29 cellular contexts compared by ENCODE assay signal in genomic region chr1:30268923-30269666, GRCh38.
"Had no signal": no experiment of that assay in that cellular context is flagged by ENCODE, and none has a peak within 500 bp of the region (broad histone marks: within the 10 kb centered on the region; RNA-seq: fewer than 3 reads in every experiment).

No MANE protein-coding gene starts in this region.

- H3K4me2 ChIP-seq: neural progenitor cell, smooth muscle cell had no signal

- H3K27me3 ChIP-seq: neural progenitor cell, right atrium auricular region, testis, vagina had no signal

- H3K27ac ChIP-seq: coronary artery, dorsolateral prefrontal cortex, gastroesophageal sphincter, neural progenitor cell, right atrium auricular region, testis, vagina, VCaP had no signal

- H3K9me3 ChIP-seq: right atrium auricular region, testis, vagina had no signal

- H3K27ac Mint-ChIP-seq: activated naive CD4-positive, alpha-beta T cell treated with anti-CD3 and anti-CD28 coated beads, Interleukin-2, amount 50 U/mL, for 72 hours; activated T-cell treated with anti-CD3 and anti-CD28 coated beads, Interleukin-2, amount 50 U/mL, for 72 hours; effector memory CD8-positive, alpha-beta T cell; neural progenitor cell had no signal

- H3K4me3 ChIP-seq: coronary artery, dorsolateral prefrontal cortex, gastroesophageal sphincter, neural progenitor cell, right atrium auricular region, smooth muscle cell, testis, vagina had no signal

- H2AFZ ChIP-seq: neural progenitor cell had no signal

- H3K4me3 Mint-ChIP-seq: activated T-cell treated with anti-CD3 and anti-CD28 coated beads, Interleukin-2, amount 50 U/mL, for 72 hours; effector memory CD8-positive, alpha-beta T cell; naive thymus-derived CD4-positive, alpha-beta T cell; neural progenitor cell had no signal

- H3K4me1 ChIP-seq: gastroesophageal sphincter, neural progenitor cell, right atrium auricular region, testis, vagina had no signal

- H3K9me3 Mint-ChIP-seq: activated naive CD4-positive, alpha-beta T cell treated with anti-CD3 and anti-CD28 coated beads, Interleukin-2, amount 50 U/mL, for 72 hours; activated T-cell treated with anti-CD3 and anti-CD28 coated beads, Interleukin-2, amount 50 U/mL, for 72 hours; effector memory CD8-positive, alpha-beta T cell; naive thymus-derived CD4-positive, alpha-beta T cell; neural progenitor cell had no signal

- H3K36me3 Mint-ChIP-seq: activated naive CD4-positive, alpha-beta T cell treated with anti-CD3 and anti-CD28 coated beads, Interleukin-2, amount 50 U/mL, for 72 hours; naive thymus-derived CD4-positive, alpha-beta T cell; neural progenitor cell had no signal

- ATAC-seq: activated CD4-positive, CD25-positive, alpha-beta regulatory T cell treated with anti-CD3 and anti-CD28 coated beads, Interleukin-2, amount 50 U/mL, for 24 hours; activated naive CD4-positive, alpha-beta T cell treated with anti-CD3 and anti-CD28 coated beads, Interleukin-2, amount 50 U/mL, for 72 hours; activated T-cell treated with anti-CD3 and anti-CD28 coated beads, Interleukin-2, amount 50 U/mL, for 72 hours; effector memory CD8-positive, alpha-beta T cell; gastroesophageal sphincter; left colon; naive thymus-derived CD4-positive, alpha-beta T cell had no signal

- DNase-seq: activated CD4-positive, alpha-beta T cell treated with anti-CD3 and anti-CD28 coated beads for 48 hours; activated CD4-positive, alpha-beta T cell treated with anti-CD3 and anti-CD28 coated beads, Interleukin-2, amount 50 U/mL, for 48 hours; activated naive CD4-positive, alpha-beta T cell; activated T-cell treated with anti-CD3 and anti-CD28 coated beads for 4 hours; activated T-cell treated with anti-CD3 and anti-CD28 coated beads, Interleukin-2, amount 50 U/mL, for 72 hours; cerebellar nuclear complex; dorsolateral prefrontal cortex; effector memory CD8-positive, alpha-beta T cell; hippocampal formation; kidney; left colon; mammary epithelial cell; midbrain; naive thymus-derived CD4-positive, alpha-beta T cell; occipital lobe; stimulated activated CD4-positive, alpha-beta T cell treated with anti-CD3 and anti-CD28 coated beads, Interleukin-15, amount 100 ng/mL, for 24 hours; stimulated activated CD4-positive, alpha-beta T cell treated with anti-CD3 and anti-CD28 coated beads, Interleukin-2, amount 100 ng/mL, for 24 hours; stimulated activated naive CD4-positive, alpha-beta T cell; testis; trophoblast cell had no signal

- H3K9ac ChIP-seq: neural progenitor cell had no signal

- H3K36me3 ChIP-seq: gastroesophageal sphincter, neural progenitor cell, right atrium auricular region, vagina had no signal

- H3K4me1 Mint-ChIP-seq: neural progenitor cell had no signal
